ENCODE assay signal across 1 cellular context in genomic region chrX:1106478-1107210, GRCh38.
TF ChIP-seq lines count a peak whose summit lies in the region.

No MANE protein-coding gene starts in this region.

TF ChIP-seq in GM23338, 12 proteins besides CTCF, POLR2A, EP300 and RAD21 (continued from another document):
- no peak for TF ChIP-seq ZNF462 (CRISPR knock-in tag; IDR thresholded peaks at IDR 0.05)
